In the genomic region with DNA sequence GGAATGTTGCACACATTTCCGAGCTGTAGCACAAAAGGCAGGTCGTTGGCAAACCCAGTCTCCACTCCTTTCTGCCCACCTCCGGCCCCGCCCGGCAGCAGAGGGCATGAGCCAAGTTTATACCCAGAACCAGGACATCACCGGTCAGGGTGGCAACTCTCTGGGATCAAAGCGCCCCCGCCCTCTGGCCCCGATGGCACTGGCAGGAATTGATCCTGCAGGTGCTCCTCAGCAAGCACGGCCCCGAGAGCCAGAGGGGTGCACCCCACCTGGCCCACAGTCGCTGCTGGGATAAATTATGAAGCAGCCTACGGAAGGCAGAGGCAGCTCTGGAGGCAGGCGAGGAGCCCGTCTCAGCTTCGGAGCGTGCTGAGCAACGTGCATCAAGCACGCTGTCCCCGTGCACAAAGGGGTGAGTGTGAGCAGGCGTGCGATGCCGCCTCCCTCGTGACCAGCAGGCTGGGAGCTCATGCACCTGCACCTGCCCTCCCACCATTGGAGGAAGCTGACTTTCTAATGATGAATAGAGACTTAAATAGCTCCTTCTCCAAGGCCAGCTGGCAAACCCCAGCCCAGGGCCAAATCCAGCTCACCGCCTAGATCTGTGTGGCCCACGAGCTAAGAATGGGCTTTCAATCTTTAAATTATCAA, we compare ENCODE assay signal across 25 cellular contexts. TPM values are rescaled to one million over a fixed set of nuclear protein-coding genes. Genes with fewer than 3 reads are reported as not detected.
DNase-seq lines count a peak whose midpoint lies in the region; ATAC-seq and TF ChIP-seq lines count a peak whose summit lies in the region.
"Had no signal": no experiment of that assay in that cellular context is flagged by ENCODE, and none has a peak within 500 bp of the region (broad histone marks: within the 10 kb centered on the region; RNA-seq: fewer than 3 reads in every experiment).

No MANE protein-coding gene starts in this region.

- peaks cover 15% of the 10 kb centered on the region for H3K4me1 Mint-ChIP-seq in brain

- H3K79me2 ChIP-seq in osteoblast (ENCODE audit: insufficient read depth, low read length) = no peaks in the 10 kb centered on the region

- no peak for TF ChIP-seq CTCF in brain (conservative IDR thresholded peaks at IDR 0.05)
- no peak for TF ChIP-seq CTCF in osteoblast (IDR thresholded peaks at IDR 0.05; ENCODE audit: extremely low read depth, low read depth, low read length)

- H3K9me3 Mint-ChIP-seq in brain = peaks cover 0 to 6% (median 0%) of the 10 kb centered on the region in 5 experiments

- H3K4me2 ChIP-seq in osteoblast (ENCODE audit: insufficient read depth, low read length) = no peak overlapping the region
- H3K4me2 ChIP-seq: SK-N-SH had no signal

- H3K36me3 Mint-ChIP-seq in brain = peaks cover 24% of the 10 kb centered on the region

- no peaks in the 10 kb centered on the region for H3K27me3 ChIP-seq in osteoblast (ENCODE audit: insufficient read depth, low read length)

- no peak overlapping the region for H3K4me3 ChIP-seq in osteoblast (ENCODE audit: insufficient read depth, low read length)
- H3K4me3 ChIP-seq: coronary artery, esophagus squamous epithelium, thoracic aorta had no signal

- no peak overlapping the region for H3K27ac ChIP-seq in osteoblast (ENCODE audit: low read depth, low read length)
- H3K27ac ChIP-seq: coronary artery, esophagus squamous epithelium, HL-60, RWPE1, thoracic aorta, VCaP had no signal

- no peaks in the 10 kb centered on the region for H4K20me1 ChIP-seq in osteoblast (ENCODE audit: insufficient read depth, low read length)

- H3K4me1 ChIP-seq in osteoblast (ENCODE audit: insufficient read depth, low read length) = no peaks in the 10 kb centered on the region
- H3K4me1 ChIP-seq: esophagus squamous epithelium had no signal

- peak overlapping the region in 4 of 5 experiments; percentile 31 to 87 (median 84) for H3K27ac Mint-ChIP-seq in brain
- H3K27ac Mint-ChIP-seq: T-helper 2 cell treated with Interferon-gamma antibody and Interleukin-4, amounts not matched to agents 5 μg/mL and 100 μg/mL, for 36 hours had no signal

- no peaks in the 10 kb centered on the region for H3K36me3 ChIP-seq in osteoblast (ENCODE audit: insufficient read depth, low read length)
- H3K36me3 ChIP-seq: esophagus squamous epithelium, thoracic aorta had no signal

- no peak for ATAC-seq in HG02938 (IDR thresholded peaks at IDR 0.05; ENCODE audit: unreplicated experiment)
- ATAC-seq: activated T-cell treated with anti-CD3 and anti-CD28 coated beads, Interleukin-2, amount 50 U/mL, for 4 hours; HCT116 had no signal

- peaks cover 3% of the 10 kb centered on the region for H3K27me3 Mint-ChIP-seq in brain

- H2AFZ ChIP-seq in osteoblast (ENCODE audit: low read length) = no peak overlapping the region

- H3K4me3 Mint-ChIP-seq in brain = peak overlapping the region in 1 of 5 experiments; percentile 29
- H3K4me3 Mint-ChIP-seq: activated T-cell treated with anti-CD3 and anti-CD28 coated beads, Interleukin-2, amount 50 U/mL, for 4 hours; T-helper 2 cell treated with Interferon-gamma antibody and Interleukin-4, amounts not matched to agents 5 μg/mL and 100 μg/mL, for 36 hours had no signal

- H3K9me3 ChIP-seq in osteoblast (ENCODE audit: low read depth, low read length) = no peaks in the 10 kb centered on the region
- H3K9me3 ChIP-seq: esophagus squamous epithelium, SK-N-SH, thoracic aorta had no signal

- DNase-seq in DMS153 (lab: John Stamatoyannopoulos, UW) (peak; percentile 71), NCI-H128 (lab: John Stamatoyannopoulos, UW; ENCODE audit: unreplicated experiment) (peak; percentile 3), myocyte (ENCODE audit: low read depth) (peak; percentile 44), MV-4-11 (lab: John Stamatoyannopoulos, UW) (no peak), NCI-H226 (no peak), osteoblast (ENCODE audit: insufficient read length, low spot score, missing footprints) (no peak)
- DNase-seq: activated CD4-positive, alpha-beta T cell treated with anti-CD3 and anti-CD28 coated beads for 48 hours; activated naive CD4-positive, alpha-beta T cell; activated T-cell treated with anti-CD3 and anti-CD28 coated beads, Interleukin-2, amount 50 U/mL, for 4 hours; esophagus squamous epithelium; mammary epithelial cell; NCI-H526 treated with DMSO at 0.1 percent for 48 hours; SK-N-SH; stimulated activated CD4-positive, alpha-beta T cell treated with anti-CD3 and anti-CD28 coated beads, Interleukin-4, amount 100 ng/mL, for 24 hours; stimulated activated naive CD4-positive, alpha-beta T cell had no signal

RNA-seq across cellular contexts. Expression of gene SHC2, which starts 25.7 kb away (rescaled TPM):
- polyA plus RNA-seq in brain (ENCODE audit: insufficient read depth, low read depth, low replicate concordance) = 89.9 TPM
- total RNA-seq in myocyte (4.4 and 7.9 TPM in 2 replicates), osteoblast (0.36 and 1.5 TPM in 2 replicates)
- 18.2 TPM for polyA plus RNA-seq in myocyte (2012)
- total RNA-seq: activated CD8-positive, alpha-beta memory T cell treated with anti-CD3 and anti-CD28 coated beads for 36 hours had no signal

RNA-seq across cellular contexts. Expression of gene C2CD4C, which starts 26.2 kb away (rescaled TPM):
- 24.7 TPM for polyA plus RNA-seq in brain (ENCODE audit: insufficient read depth, low read depth, low replicate concordance)
- total RNA-seq in myocyte = 0.11 and 0.16 TPM in 2 replicates
- 0.34 TPM for polyA plus RNA-seq in myocyte (2012)
- not detected in 2 replicates for total RNA-seq in osteoblast
- total RNA-seq: activated CD8-positive, alpha-beta memory T cell treated with anti-CD3 and anti-CD28 coated beads for 36 hours had no signal

Comparison
In these comparisons a context has a peak if more than half of its experiments do, and no peak if none do; other contexts are left out.
1. DNase-seq: peak in DMS153 (single experiment), NCI-H128 (single experiment) and myocyte (single experiment); none in MV-4-11 (single experiment), NCI-H226 (single experiment) and osteoblast (single experiment).